ENCODE assay signal across 12 cellular contexts in the genomic region with DNA sequence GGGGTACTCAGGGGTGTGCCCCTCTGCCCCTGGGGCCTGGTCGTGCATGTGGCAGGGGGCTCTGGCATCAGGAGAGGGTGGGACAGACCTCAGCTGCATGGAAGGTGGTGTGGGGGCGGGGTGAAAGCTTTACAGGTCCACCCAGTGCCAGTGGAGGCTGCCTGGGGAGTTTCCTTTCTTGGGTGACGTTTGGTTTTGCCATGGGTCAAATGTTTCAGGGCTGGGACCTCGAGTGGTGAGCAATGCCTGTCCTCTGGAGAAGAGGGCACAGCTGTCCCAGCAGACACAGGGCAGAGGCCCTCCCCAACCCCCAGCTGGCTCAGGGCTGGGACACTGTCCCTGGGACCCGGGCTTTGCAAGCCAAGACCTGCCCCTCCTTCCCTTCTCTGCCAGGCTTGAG. TPM values are rescaled to one million over a fixed set of nuclear protein-coding genes. Genes with fewer than 3 reads are reported as not detected.
A peak's percentile ranks its signal among the peaks of the same experiment; 100 is the strongest.
DNase-seq lines count a peak whose midpoint lies in the region; ATAC-seq, FAIRE-seq and TF ChIP-seq lines count a peak whose summit lies in the region.
"Had no signal": no experiment of that assay in that cellular context is flagged by ENCODE, and none has a peak within 500 bp of the region (broad histone marks: within the 10 kb centered on the region; RNA-seq: fewer than 3 reads in every experiment).

No MANE protein-coding gene starts in this region.

- no peak for ATAC-seq in HG02588 (IDR thresholded peaks at IDR 0.05; ENCODE audit: unreplicated experiment)
- ATAC-seq: stimulated activated effector memory CD8-positive, alpha-beta T cell treated with anti-CD3 and anti-CD28 coated beads, Interleukin-12 subunit alpha, Interleukin-12 subunit beta, amount 100 ng/mL, for 72 hours had no signal

- H3K27ac ChIP-seq in caudate nucleus (ENCODE audit: low read depth, low read length) (peak overlapping the region; percentile 68), kidney (ENCODE audit: low read depth in 2 of 2, low read length in 2 of 2) (peak overlapping the region; percentile 80 to 90)
- H3K27ac ChIP-seq in effector memory CD4-positive, alpha-beta T cell (ENCODE audit: insufficient read depth, low read length, poor library complexity, severe bottlenecking) = no peak overlapping the region

- H3K4me2 ChIP-seq in skeletal muscle satellite cell (ENCODE audit: low read length) = peak overlapping the region; percentile 92
- H3K4me2 ChIP-seq: SK-N-SH had no signal

- intact Hi-C loops in kidney (cut with DNase I) = no loop called here

- peak overlapping the region; percentile 17 to 82 for H3K9ac ChIP-seq in kidney (ENCODE audit: low read length in 2 of 2)
- H3K9ac ChIP-seq in skeletal muscle satellite cell (ENCODE audit: low read depth, low read length) = peak overlapping the region; percentile 92
- H3K9ac ChIP-seq: SK-N-SH had no signal

- H3K4me1 ChIP-seq in kidney (ENCODE audit: control insufficient read depth in 1 of 2, insufficient read depth in 1 of 2, low read depth in 1 of 2, low read length in 2 of 2) (peaks cover 52 to 73% of the 10 kb centered on the region in 2 donors), skeletal muscle satellite cell (ENCODE audit: control insufficient read depth, insufficient read depth, low read length) (peaks cover 38% of the 10 kb centered on the region)
- peaks cover 8% of the 10 kb centered on the region for H3K4me1 ChIP-seq in effector memory CD4-positive, alpha-beta T cell (ENCODE audit: control insufficient read depth, insufficient read depth, low read length, poor library complexity, severe bottlenecking)

- H3K4me3 ChIP-seq in kidney (ENCODE audit: low read length in 2 of 2) (peak overlapping the region in 1 of 2 donors; percentile 82), skeletal muscle satellite cell (ENCODE audit: low read length) (peak overlapping the region; percentile 92)
- H3K4me3 ChIP-seq in effector memory CD4-positive, alpha-beta T cell (ENCODE audit: insufficient read depth, low read depth, low read length, poor library complexity, severe bottlenecking) = no peak overlapping the region

- no peak for FAIRE-seq in kidney (lab: Jason Lieb, UNC)
- FAIRE-seq: GM12892 had no signal

- no peak for TF ChIP-seq CTCF in kidney (IDR thresholded peaks at IDR 0.05; ENCODE audit: borderline replicate concordance, extremely low read depth, insufficient read depth)

- H3K9me3 ChIP-seq in kidney (ENCODE audit: control insufficient read depth in 1 of 2, low read length in 2 of 2) (no peaks in the 10 kb centered on the region), skeletal muscle satellite cell (replicated peaks; ENCODE audit: low read length) (no peaks in the 10 kb centered on the region)
- no peaks in the 10 kb centered on the region for H3K9me3 ChIP-seq in effector memory CD4-positive, alpha-beta T cell (ENCODE audit: control insufficient read depth, low read length)
- H3K9me3 ChIP-seq: SK-N-SH had no signal

- no peaks in the 10 kb centered on the region for H3K27me3 ChIP-seq in skeletal muscle satellite cell (ENCODE audit: control insufficient read depth, insufficient read depth, low read length)
- no peaks in the 10 kb centered on the region for H3K27me3 ChIP-seq in effector memory CD4-positive, alpha-beta T cell (replicated peaks; ENCODE audit: control insufficient read depth, insufficient read depth, low read length, poor library complexity, severe bottlenecking)

- peak; percentile 25 for DNase-seq in EH (ENCODE audit: low read depth)
- DNase-seq in caudate nucleus (lab: John Stamatoyannopoulos, UW) = no peak
- DNase-seq in kidney = peak; percentile 77
- no peak for DNase-seq in DMS153 (lab: John Stamatoyannopoulos, UW)
- DNase-seq in effector memory CD4-positive, alpha-beta T cell = no peak
- no peak for DNase-seq in HCEC 1CT
- DNase-seq: CD4-positive, CD25-positive, alpha-beta regulatory T cell; SK-N-SH had no signal

- H3K36me3 ChIP-seq in kidney (ENCODE audit: control insufficient read depth in 1 of 2, insufficient read depth in 2 of 2, low read length in 2 of 2) (no peaks in the 10 kb centered on the region), skeletal muscle satellite cell (ENCODE audit: insufficient read depth, low read length) (no peaks in the 10 kb centered on the region)
- H3K36me3 ChIP-seq in effector memory CD4-positive, alpha-beta T cell (ENCODE audit: control insufficient read depth, insufficient read depth, low read length) = no peaks in the 10 kb centered on the region

RNA-seq across cellular contexts. Expression of a gene that starts 3.6 kb away (rescaled TPM):
- total RNA-seq in kidney = 49.5 TPM
- 24.0 TPM for polyA plus RNA-seq in kidney (ENCODE audit: insufficient read depth, low read depth, low replicate concordance)
- 9.9 and 16.6 TPM in 2 replicates for total RNA-seq in skeletal muscle satellite cell (2012; rRNA removed)

Comparison
In these comparisons a context has a peak if more than half of its experiments do, and no peak if none do; other contexts are left out.
1. DNase-seq: peak in EH (single experiment) and kidney (single experiment); none in caudate nucleus (0 of 61), DMS153 (single experiment), effector memory CD4-positive, alpha-beta T cell (0 of 3) and HCEC 1CT (single experiment).